In genomic region chr11:48169259-48169658, GRCh38 we compare ENCODE assay signal across 1 cellular context.
TF ChIP-seq lines count a peak whose summit lies in the region.

No MANE protein-coding gene starts in this region.

TF ChIP-seq in IMR-90, 13 proteins besides CTCF, POLR2A, EP300 and RAD21:
- TF ChIP-seq MXI1 (IDR thresholded peaks at IDR 0.05; ENCODE audit: borderline replicate concordance, low read depth, low read length) (no peak), ELK1 (IDR thresholded peaks at IDR 0.05; ENCODE audit: borderline replicate concordance, low read depth, low read length) (no peak), SMC3 (IDR thresholded peaks at IDR 0.05; ENCODE audit: low read depth, low read length) (no peak), MAZ (IDR thresholded peaks at IDR 0.05; ENCODE audit: borderline replicate concordance, low read depth, low read length) (no peak), CHD1 (IDR thresholded peaks at IDR 0.05; ENCODE audit: low read depth, low read length) (no peak), MAFK (IDR thresholded peaks at IDR 0.05; ENCODE audit: low read depth, low read length) (no peak), BHLHE40 (IDR thresholded peaks at IDR 0.05; ENCODE audit: low read depth, low read length) (no peak), USF2 (IDR thresholded peaks at IDR 0.05; ENCODE audit: low read depth, low read length) (no peak), RFX5 (IDR thresholded peaks at IDR 0.05; ENCODE audit: low read depth, low read length) (no peak), NFE2L2 (IDR thresholded peaks at IDR 0.05; ENCODE audit: low read depth, low read length) (no peak), FOS (IDR thresholded peaks at IDR 0.05; ENCODE audit: low read depth, low read length) (no peak), CEBPB (IDR thresholded peaks at IDR 0.05; ENCODE audit: low read depth, low read length) (no peak), RCOR1 (IDR thresholded peaks at IDR 0.05; ENCODE audit: insufficient replicate concordance, low read length) (no peak)
